Comparison of ENCODE assay signal across 37 cellular contexts in the genomic region with DNA sequence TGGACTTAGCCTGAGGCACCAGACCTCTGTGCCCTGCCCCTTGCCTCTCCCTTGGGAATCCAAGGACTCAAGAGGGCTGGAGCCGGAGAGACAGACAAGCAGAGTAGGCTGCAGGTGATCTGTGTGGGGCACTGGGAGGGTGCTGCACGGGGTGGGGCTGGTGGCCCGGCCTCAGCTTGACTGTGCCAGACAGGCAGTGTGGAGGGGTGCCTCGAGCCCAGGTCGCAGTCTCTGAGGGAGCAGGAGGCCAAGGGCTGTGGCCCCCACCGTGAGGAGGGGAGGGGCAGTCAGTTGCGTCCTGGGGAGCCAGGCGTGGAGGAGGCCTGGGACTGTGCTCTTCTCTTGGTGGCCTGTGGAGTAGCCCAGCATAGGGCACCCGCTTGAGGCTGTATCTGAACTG. TPM values are rescaled to one million over a fixed set of nuclear protein-coding genes. Genes with fewer than 3 reads are reported as not detected.
"Had no signal": no experiment of that assay in that cellular context is flagged by ENCODE, and none has a peak within 500 bp of the region (broad histone marks: within the 10 kb centered on the region; RNA-seq: fewer than 3 reads in every experiment).

No MANE protein-coding gene starts in this region.

- ATAC-seq: foreskin keratinocyte; gastroesophageal sphincter; heart left ventricle; naive thymus-derived CD4-positive, alpha-beta T cell; psoas muscle; right cardiac atrium; stimulated activated effector memory CD8-positive, alpha-beta T cell treated with anti-CD3 and anti-CD28 coated beads, Interleukin-12 subunit alpha, Interleukin-12 subunit beta, amount 100 ng/mL, for 72 hours; stimulated activated naive CD8-positive, alpha-beta T cell treated with anti-CD3 and anti-CD28 coated beads, Interleukin-15, Interleukin-2, amounts not matched to agents 100 U/mL and 50 U/mL, for 24 hours; upper lobe of right lung had no signal

- H3K9ac ChIP-seq: neural progenitor cell had no signal

- H3K27ac Mint-ChIP-seq: dendritic cell treated with granulocyte-macrophage colony-stimulating factor and Interleukin-4, amounts not matched to agents 40 ng/mL and 50 ng/mL, for 4 days; immature natural killer cell; memory B cell; mesothelial cell of epicardium; naive thymus-derived CD4-positive, alpha-beta T cell; nephron; neural progenitor cell; stimulated activated effector memory CD8-positive, alpha-beta T cell treated with anti-CD3 and anti-CD28 coated beads, Interleukin-12 subunit alpha, Interleukin-12 subunit beta, amount 100 ng/mL, for 72 hours had no signal

- H3K4me1 ChIP-seq: colonic mucosa, foreskin keratinocyte had no signal

- H3K4me3 Mint-ChIP-seq: dendritic cell treated with granulocyte-macrophage colony-stimulating factor and Interleukin-4, amounts not matched to agents 40 ng/mL and 50 ng/mL, for 4 days; immature natural killer cell; memory B cell; mesothelial cell of epicardium; naive thymus-derived CD4-positive, alpha-beta T cell; nephron; neural progenitor cell; stimulated activated effector memory CD8-positive, alpha-beta T cell treated with anti-CD3 and anti-CD28 coated beads, Interleukin-12 subunit alpha, Interleukin-12 subunit beta, amount 100 ng/mL, for 72 hours had no signal

- H3K36me3 ChIP-seq: colonic mucosa, esophagus muscularis mucosa, gastroesophageal sphincter, heart left ventricle, neural progenitor cell, ovary, sigmoid colon, transverse colon, upper lobe of right lung, uterus had no signal

- H3K27ac ChIP-seq: colonic mucosa, esophagus muscularis mucosa, foreskin keratinocyte, gastroesophageal sphincter, heart left ventricle, neural progenitor cell, ovary, psoas muscle, sigmoid colon, transverse colon, upper lobe of right lung, uterus had no signal

- H2AFZ ChIP-seq: neural progenitor cell had no signal

- H3K4me3 ChIP-seq: colonic mucosa, esophagus muscularis mucosa, gastroesophageal sphincter, heart left ventricle, lung, neural progenitor cell, ovary, psoas muscle, sigmoid colon, transverse colon, upper lobe of right lung, uterus had no signal

- DNase-seq: colonic mucosa; effector memory CD4-positive, alpha-beta T cell; foreskin keratinocyte; heart left ventricle; hippocampal formation; immature natural killer cell; naive thymus-derived CD4-positive, alpha-beta T cell; nucleus accumbens; ovary; posterior cingulate gyrus; psoas muscle; right cardiac atrium; sigmoid colon; stimulated activated CD4-positive, alpha-beta T cell treated with anti-CD3 and anti-CD28 coated beads, Interleukin-2, amount 100 ng/mL, for 24 hours; stimulated activated CD4-positive, alpha-beta T cell treated with anti-CD3 and anti-CD28 coated beads, Interleukin-4, amount 100 ng/mL, for 24 hours; stimulated activated naive CD8-positive, alpha-beta T cell treated with anti-CD3 and anti-CD28 coated beads, Interleukin-15, Interleukin-2, amounts not matched to agents 100 U/mL and 50 U/mL, for 24 hours; substantia nigra; transverse colon; upper lobe of right lung; uterus had no signal

- H3K9me3 ChIP-seq: colonic mucosa, esophagus muscularis mucosa, gastroesophageal sphincter, heart left ventricle, ovary, psoas muscle, sigmoid colon, transverse colon, upper lobe of right lung, uterus had no signal

- H3K9me3 Mint-ChIP-seq: dendritic cell treated with granulocyte-macrophage colony-stimulating factor and Interleukin-4, amounts not matched to agents 40 ng/mL and 50 ng/mL, for 4 days; memory B cell; mesothelial cell of epicardium; stimulated activated effector memory CD8-positive, alpha-beta T cell treated with anti-CD3 and anti-CD28 coated beads, Interleukin-12 subunit alpha, Interleukin-12 subunit beta, amount 100 ng/mL, for 72 hours had no signal

- H3K4me2 ChIP-seq: neural progenitor cell had no signal

- H3K36me3 Mint-ChIP-seq: immature natural killer cell; memory B cell; mesothelial cell of epicardium; neural progenitor cell; stimulated activated effector memory CD8-positive, alpha-beta T cell treated with anti-CD3 and anti-CD28 coated beads, Interleukin-12 subunit alpha, Interleukin-12 subunit beta, amount 100 ng/mL, for 72 hours had no signal

RNA-seq across cellular contexts. Expression of a gene that starts 4.0 kb away (rescaled TPM):
- total RNA-seq: endothelial cell of umbilical vein, epithelial cell of proximal tubule, esophagus muscularis mucosa, fibroblast of lung, foreskin keratinocyte, left lobe of liver, liver, renal cortical epithelial cell, sigmoid colon, transverse colon had no signal
- polyA plus RNA-seq: endothelial cell of umbilical vein, fibroblast of lung, foreskin keratinocyte, immature natural killer cell, keratinocyte had no signal

RNA-seq across cellular contexts. Expression of a gene that starts 19.6 kb away (rescaled TPM):
- total RNA-seq: endothelial cell of umbilical vein; epithelial cell of proximal tubule; esophagus muscularis mucosa; fibroblast of lung; mucosa of gallbladder; naive thymus-derived CD4-positive, alpha-beta T cell; psoas muscle; renal cortical epithelial cell; right cardiac atrium; transverse colon had no signal
- polyA plus RNA-seq: endothelial cell of umbilical vein; fibroblast of lung; immature natural killer cell; keratinocyte; naive thymus-derived CD4-positive, alpha-beta T cell had no signal
